8 cellular contexts compared by ENCODE assay signal in the genomic region with DNA sequence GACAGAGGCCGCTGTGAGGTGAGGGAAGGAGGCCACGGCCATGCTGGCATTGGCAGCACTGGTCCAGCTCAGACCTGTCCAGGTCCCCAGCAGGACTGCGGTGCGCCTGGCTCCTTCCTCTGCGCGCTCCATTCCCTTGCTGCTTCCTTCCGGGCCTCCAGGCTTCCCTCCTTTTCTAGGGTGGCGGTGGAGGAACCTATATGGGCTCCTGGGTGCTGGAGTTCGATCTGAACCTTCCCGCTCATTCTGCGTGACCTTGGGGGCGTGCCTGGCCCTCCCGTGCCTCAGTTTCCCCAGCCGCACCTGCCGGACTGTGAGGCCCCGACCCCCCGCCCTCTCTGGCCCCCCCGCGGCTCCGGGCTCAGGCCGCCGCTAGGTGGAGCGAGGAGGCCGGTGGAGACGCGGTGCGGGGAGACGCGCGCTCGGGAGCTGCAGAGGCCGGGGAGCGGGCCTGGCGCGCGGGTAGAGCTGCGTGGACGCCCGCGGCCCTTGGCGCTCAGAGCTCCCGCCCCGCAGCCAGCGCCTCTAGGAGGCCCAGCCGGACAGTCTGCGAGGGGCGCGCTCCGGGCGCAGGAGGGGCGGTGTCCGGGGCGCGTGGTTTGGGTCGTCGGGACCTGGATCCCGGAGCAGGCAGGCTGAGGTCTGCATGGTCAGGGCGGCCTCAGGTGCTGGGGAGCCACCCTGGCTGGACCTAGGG. TPM values are rescaled to one million over a fixed set of nuclear protein-coding genes. Genes with fewer than 3 reads are reported as not detected.
DNase-seq lines count a peak whose midpoint lies in the region; ATAC-seq and TF ChIP-seq lines count a peak whose summit lies in the region.

No MANE protein-coding gene starts in this region.

- H3K4me1 ChIP-seq in PC-9 (replicated peaks; ENCODE audit: insufficient read depth) = peaks cover 13% of the 10 kb centered on the region

- peaks cover 11% of the 10 kb centered on the region; the same call in 1 of the 2 replicates for H3F3A ChIP-seq in PC-9 (ENCODE audit: insufficient read depth, low read depth)

- H3K27ac Mint-ChIP-seq in immature natural killer cell = no peak overlapping the region

- no peaks in the 10 kb centered on the region for H3K36me3 Mint-ChIP-seq in immature natural killer cell

- H3K4me3 Mint-ChIP-seq in immature natural killer cell = no peak overlapping the region

- POLR2A ChIA-PET in PC-9 (lab: Charles Lee; ENCODE audit: unreplicated experiment) = interaction anchor here (0.6 kb wide), 1 partner anchor 175 kb away, joined by 4 read pairs; no protein-coding TSS in a partner anchor

- H4K20me1 ChIP-seq in PC-9 (ENCODE audit: insufficient read depth) = no peaks in the 10 kb centered on the region

- no peaks in the 10 kb centered on the region for H3K9me3 ChIP-seq in PC-9 (ENCODE audit: insufficient read depth, low read depth)

- no peaks in the 10 kb centered on the region for H3K79me2 ChIP-seq in PC-9 (ENCODE audit: low read depth)

- no peaks in the 10 kb centered on the region for H3K9me3 Mint-ChIP-seq in immature natural killer cell

- no peak overlapping the region for H2AFZ ChIP-seq in PC-9

- ATAC-seq in Right ventricle myocardium inferior (peak; percentile 86), HG03469 (IDR thresholded peaks at IDR 0.05; ENCODE audit: unreplicated experiment) (no peak)

- no TSS peak for BruUV-seq in PC-9 (replicated peaks; lab: Mats Ljungman, UMichigan)

- H3K4me3 ChIP-seq in PC-9 (no peak overlapping the region), brain microvascular endothelial cell (ENCODE audit: low read depth, low read length) (no peak overlapping the region)

- no peaks in the 10 kb centered on the region for H3K36me3 ChIP-seq in PC-9 (ENCODE audit: low read depth)
- H3K36me3 ChIP-seq in brain microvascular endothelial cell (replicated peaks) = no peaks in the 10 kb centered on the region

- intact Hi-C loops in Right ventricle myocardium inferior (cut with DNase I) (loop anchor here (5.0 kb wide), 1 partner anchor 37 kb away; a partner anchor contains a TSS), cardiac septum (cut with DNase I) (loop anchor here (10.0 kb wide), 1 partner anchor 129 kb away; no protein-coding TSS in a partner anchor), PC-9 (cut with micrococcal nuclease; ENCODE audit: unreplicated experiment) (no loop called here)

- peaks cover 7% of the 10 kb centered on the region for H3K27me3 ChIP-seq in PC-9 (ENCODE audit: insufficient read depth, low read depth)
- peaks cover 26% of the 10 kb centered on the region for H3K27me3 ChIP-seq in brain microvascular endothelial cell (replicated peaks)

- H3K4me1 Mint-ChIP-seq in immature natural killer cell = no peaks in the 10 kb centered on the region

- H3K27ac ChIP-seq in PC-9 (no peak overlapping the region), brain microvascular endothelial cell (no peak overlapping the region)

- H3K9me2 ChIP-seq in PC-9 (ENCODE audit: insufficient read depth) = no peaks in the 10 kb centered on the region

- CTCF ChIA-PET in PC-9 (lab: Charles Lee) = no interaction called here

- DNase-seq in Right ventricle myocardium inferior (ENCODE audit: missing footprints) (peak; percentile 79), cardiac septum (ENCODE audit: low spot score) (no peak), PC-9 (peak in 1 of 2 experiments; percentile 48), brain microvascular endothelial cell (peak; percentile 8), immature natural killer cell (peak in 2 of 3 donors; percentile 18 to 26), NCI-H2227 treated with DMSO at 0.1 percent for 48 hours (lab: John Stamatoyannopoulos, UW) (no peak)
- DNase-seq in stimulated activated CD4-positive, alpha-beta T cell treated with anti-CD3 and anti-CD28 coated beads, Interleukin-1b, Interleukin-23, amount 100 ng/mL, for 48 hours = peak; percentile 16

- in situ Hi-C loops in brain microvascular endothelial cell (cut with HindIII; ENCODE audit: low pct_ligation_motif_present, low sequenced_read_pairs) = no loop called here

- TF ChIP-seq CTCF in PC-9 (conservative IDR thresholded peaks at IDR 0.05) (peak; percentile 56; the same call in 1 of the 2 replicates), brain microvascular endothelial cell (IDR thresholded peaks at IDR 0.05; ENCODE audit: low read depth, low read length, missing control alignments) (peak; percentile 51)

- peak overlapping the region; percentile 53; the same call in 1 of the 2 replicates for H3K4me2 ChIP-seq in PC-9

- peaks cover 2 to 14% (median 8%) of the 10 kb centered on the region in 3 donors for H3K27me3 Mint-ChIP-seq in immature natural killer cell (ENCODE audit: low read depth in 3 of 3)

RNA-seq across cellular contexts. Expression of a gene that starts 29.9 kb away (rescaled TPM):
- total RNA-seq in Right ventricle myocardium inferior (not detected), cardiac septum (not detected), PC-9 (2021) (1.6 TPM in 1 of 2 replicates, not detected in the other)
- not detected for polyA plus RNA-seq in immature natural killer cell

RNA-seq across cellular contexts. Expression of a gene that starts 40.3 kb away (rescaled TPM):
- total RNA-seq in Right ventricle myocardium inferior (13.1 TPM), cardiac septum (20.0 TPM), PC-9 (2021) (51.8 and 64.2 TPM in 2 replicates)
- polyA plus RNA-seq in immature natural killer cell = 10 to 100 TPM; 50.5 to 98.4 (median 86.9) TPM

RNA-seq across cellular contexts. Expression of a gene that starts 46.5 kb away (rescaled TPM):
- 219 TPM for total RNA-seq in Right ventricle myocardium inferior
- 318 TPM for total RNA-seq in cardiac septum
- 86.9 and 143 TPM in 2 replicates for total RNA-seq in PC-9 (2021)
- polyA plus RNA-seq in immature natural killer cell = 100 to 1,000 TPM; 146 to 246 (median 197) TPM

Comparison
In these comparisons a context has a peak if more than half of its experiments do, and no peak if none do; other contexts are left out.
1. DNase-seq: peak in Right ventricle myocardium inferior (single experiment), brain microvascular endothelial cell (single experiment), immature natural killer cell (2 of 3) and stimulated activated CD4-positive, alpha-beta T cell treated with anti-CD3 and anti-CD28 coated beads, Interleukin-1b, Interleukin-23, amount 100 ng/mL, for 48 hours (single experiment); none in cardiac septum (single experiment) and NCI-H2227 treated with DMSO at 0.1 percent for 48 hours (single experiment).